20 cellular contexts compared by ENCODE assay signal in genomic region chr7:70477051-70478010, GRCh38.
DNase-seq lines count a peak whose midpoint lies in the region; ATAC-seq, FAIRE-seq and TF ChIP-seq lines count a peak whose summit lies in the region.
"Had no signal": no experiment of that assay in that cellular context is flagged by ENCODE, and none has a peak within 500 bp of the region (broad histone marks: within the 10 kb centered on the region; RNA-seq: fewer than 3 reads in every experiment).

No MANE protein-coding gene starts in this region.

- no peak overlapping the region for H3K4me3 Mint-ChIP-seq in activated naive CD8-positive, alpha-beta T cell treated with anti-CD3 and anti-CD28 coated beads for 36 hours
- H3K4me3 Mint-ChIP-seq: CD8-positive, alpha-beta memory T cell; naive thymus-derived CD8-positive, alpha-beta T cell; WTC11 had no signal

- TF ChIP-seq CTCF in liver (IDR thresholded peaks at IDR 0.05; ENCODE audit: low read depth, low read length, missing input control) (no peak), HepG2 (CRISPR knock-in tag; IDR thresholded peaks at IDR 0.05) (no peak), psoas muscle (IDR thresholded peaks at IDR 0.05) (no peak)

- no peak overlapping the region for H3K27ac Mint-ChIP-seq in activated naive CD8-positive, alpha-beta T cell treated with anti-CD3 and anti-CD28 coated beads for 36 hours
- H3K27ac Mint-ChIP-seq: naive thymus-derived CD8-positive, alpha-beta T cell; WTC11 had no signal

- in situ Hi-C loops in HepG2 (cut with HindIII; ENCODE audit: extremely low pct_ligation_motif_present, low pct_unique_long_range_greater_than_20kb), result no loop called here

- BruUV-seq in HepG2 (replicated peaks; lab: Mats Ljungman, UMichigan), result no TSS peak

- intact Hi-C loops in HepG2 (cut with micrococcal nuclease; ENCODE audit: unreplicated experiment) (no loop called here), psoas muscle (cut with DNase I) (no loop called here)

- H3K36me3 ChIP-seq in liver (ENCODE audit: control insufficient read depth in 4 of 4, insufficient read depth in 3 of 4, low read depth in 1 of 4, low read length in 3 of 4), result no peaks in the 10 kb centered on the region
- no peaks in the 10 kb centered on the region for H3K36me3 ChIP-seq in HepG2 (replicated peaks in 1 of 2; ENCODE audit: control insufficient read depth in 1 of 2, insufficient read depth in 2 of 2, low read length in 2 of 2)
- H3K36me3 ChIP-seq in psoas muscle (ENCODE audit: insufficient read depth in 1 of 2, low read depth in 1 of 2), result no peaks in the 10 kb centered on the region
- H3K36me3 ChIP-seq: adrenal gland had no signal

- no peak overlapping the region for H3K4me3 ChIP-seq in liver (ENCODE audit: low read depth in 1 of 3, low read length in 3 of 3)
- H3K4me3 ChIP-seq in HepG2 (replicated peaks in 1 of 3; ENCODE audit: insufficient read depth in 1 of 3, low read depth in 2 of 3, low read length in 3 of 3), result no peak overlapping the region
- H3K4me3 ChIP-seq in psoas muscle, result no peak overlapping the region
- H3K4me3 ChIP-seq: adrenal gland, coronary artery had no signal

- no peaks in the 10 kb centered on the region for H3K27me3 Mint-ChIP-seq in activated naive CD8-positive, alpha-beta T cell treated with anti-CD3 and anti-CD28 coated beads for 36 hours

- TF ChIP-seq RAD21 in liver (IDR thresholded peaks at IDR 0.05) (peak in 1 of 2 donors; percentile 7), HepG2 (CRISPR knock-in tag; IDR thresholded peaks at IDR 0.05) (no peak)

- no peaks in the 10 kb centered on the region for H3K79me2 ChIP-seq in HepG2 (ENCODE audit: insufficient read depth, low read length)

- H3K27me3 ChIP-seq in liver (ENCODE audit: control insufficient read depth in 4 of 4, insufficient read depth in 4 of 4, low read length in 3 of 4) (no peaks in the 10 kb centered on the region), HepG2 (ENCODE audit: control insufficient read depth in 1 of 2, insufficient read depth in 2 of 2, low read length in 2 of 2) (no peaks in the 10 kb centered on the region), psoas muscle (ENCODE audit: insufficient read depth in 3 of 3, low read length in 2 of 3) (no peaks in the 10 kb centered on the region)
- H3K27me3 ChIP-seq: adrenal gland had no signal

- no peak overlapping the region for H3K9ac ChIP-seq in liver (ENCODE audit: low read depth in 1 of 2, low read length in 2 of 2)
- H3K9ac ChIP-seq in HepG2 (ENCODE audit: insufficient read depth, low read depth, low read length), result no peak overlapping the region

- no peak overlapping the region for H3K4me2 ChIP-seq in HepG2 (ENCODE audit: low read depth, low read length)

- H4K20me1 ChIP-seq in HepG2 (ENCODE audit: insufficient read depth, low read length), result no peaks in the 10 kb centered on the region

- H3K9me3 ChIP-seq in liver (ENCODE audit: control insufficient read depth in 4 of 4, low read length in 3 of 4) (no peaks in the 10 kb centered on the region), HepG2 (ENCODE audit: low read length) (no peaks in the 10 kb centered on the region), psoas muscle (no peaks in the 10 kb centered on the region)
- H3K9me3 ChIP-seq: adrenal gland had no signal

- no peak for DNase-seq in HepG2 (ENCODE audit: low spot score)
- DNase-seq in astrocyte of the hippocampus (ENCODE audit: low read depth, low spot score), result peak; percentile 86
- peak; percentile 74 for DNase-seq in kidney tubule cell (ENCODE audit: low spot score)
- DNase-seq in putamen (ENCODE audit: low spot score), result no peak
- no peak for DNase-seq in activated naive CD8-positive, alpha-beta T cell treated with anti-CD3 and anti-CD28 coated beads for 36 hours
- no peak for DNase-seq in psoas muscle
- DNase-seq: ACHN; CD8-positive, alpha-beta memory T cell; EL; glutamatergic neuron; IMR-90; naive thymus-derived CD8-positive, alpha-beta T cell; NCI-H774; retina had no signal

- CTCF ChIA-PET in HepG2 (lab: Yijun Ruan, JAX; ENCODE audit: low intra/inter-chr PET ratio, low total read pairs), result no interaction called here

- no peak for TF ChIP-seq POLR2A in HepG2 (IDR thresholded peaks at IDR 0.05; ENCODE audit: insufficient read depth in 1 of 2, low read depth in 2 of 2, low read length in 2 of 2)

- H3K4me1 ChIP-seq in liver (ENCODE audit: control insufficient read depth in 4 of 4, insufficient read depth in 4 of 4, low read length in 3 of 4) (peaks cover 6 to 44% (median 36%) of the 10 kb centered on the region in 4 donors), HepG2 (ENCODE audit: insufficient read depth, low read length) (no peaks in the 10 kb centered on the region), psoas muscle (no peaks in the 10 kb centered on the region)

- peak overlapping the region in 1 of 2 donors; percentile 48 for H3K27ac ChIP-seq in liver (ENCODE audit: low read depth in 1 of 2, low read length in 2 of 2)
- H3K27ac ChIP-seq in HepG2 (ENCODE audit: extremely low read length, insufficient read depth, low read length), result no peak overlapping the region
- no peak overlapping the region for H3K27ac ChIP-seq in psoas muscle
- H3K27ac ChIP-seq: adrenal gland, coronary artery, epithelial cell of prostate had no signal

- TF ChIP-seq EP300 in HepG2 (IDR thresholded peaks at IDR 0.05; ENCODE audit: low read depth in 2 of 2, low read length in 2 of 2), result no peak
- no peak for TF ChIP-seq EP300 in HepG2 (CRISPR knock-in tag; IDR thresholded peaks at IDR 0.05; ENCODE audit: borderline replicate concordance)

- no peak overlapping the region for H2AFZ ChIP-seq in HepG2 (ENCODE audit: low read length)

- no peaks in the 10 kb centered on the region for H3K36me3 Mint-ChIP-seq in activated naive CD8-positive, alpha-beta T cell treated with anti-CD3 and anti-CD28 coated beads for 36 hours
- H3K36me3 Mint-ChIP-seq: CD8-positive, alpha-beta memory T cell; naive thymus-derived CD8-positive, alpha-beta T cell; WTC11 had no signal

- FAIRE-seq in HepG2 (lab: Jason Lieb, UNC), result no peak

- WGBS in liver, result 37% methylated on average over 7 of the region's 7 CpGs
- WGBS in HepG2 (ENCODE audit: low lambda C conversion rate), result 1% methylated on average over 7 of the region's 7 CpGs
- WGBS in psoas muscle, 3 donors, result 64 to 82% (median 66%) methylated on average over 7 of the region's 7 CpGs

- H3K4me1 Mint-ChIP-seq in activated naive CD8-positive, alpha-beta T cell treated with anti-CD3 and anti-CD28 coated beads for 36 hours, result no peaks in the 10 kb centered on the region
- H3K4me1 Mint-ChIP-seq: CD8-positive, alpha-beta memory T cell; naive thymus-derived CD8-positive, alpha-beta T cell; WTC11 had no signal

- no peak for ATAC-seq in HepG2
- ATAC-seq in GM18519 (IDR thresholded peaks at IDR 0.05; ENCODE audit: low FRiP score, unreplicated experiment), result no peak
- ATAC-seq in psoas muscle, result no peak
- ATAC-seq: naive thymus-derived CD8-positive, alpha-beta T cell; WTC11 had no signal

- POLR2A ChIA-PET in HepG2 (lab: Yijun Ruan, JAX), result no interaction called here

- H3K9me3 Mint-ChIP-seq in activated naive CD8-positive, alpha-beta T cell treated with anti-CD3 and anti-CD28 coated beads for 36 hours, result no peaks in the 10 kb centered on the region
- H3K9me3 Mint-ChIP-seq: naive thymus-derived CD8-positive, alpha-beta T cell; WTC11 had no signal

TF ChIP-seq in liver, 16 proteins besides CTCF, POLR2A, EP300 and RAD21:
- TF ChIP-seq RXRA (IDR thresholded peaks at IDR 0.05), result peak; percentile 40 to 66
- peak; percentile 12 for TF ChIP-seq YY1 (IDR thresholded peaks at IDR 0.05)
- TF ChIP-seq HNF4A (conservative IDR thresholded peaks at IDR 0.05), result peak; percentile 71 to 89
- no peak for TF ChIP-seq EGR1 (IDR thresholded peaks at IDR 0.05; ENCODE audit: low read depth in 2 of 2)
- TF ChIP-seq, protein P1, sequence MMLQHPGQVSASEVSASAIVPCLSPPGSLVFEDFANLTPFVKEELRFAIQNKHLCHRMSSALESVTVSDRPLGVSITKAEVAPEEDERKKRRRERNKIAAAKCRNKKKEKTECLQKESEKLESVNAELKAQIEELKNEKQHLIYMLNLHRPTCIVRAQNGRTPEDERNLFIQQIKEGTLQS (IDR thresholded peaks at IDR 0.05), result no peak
- TF ChIP-seq HNF4G (IDR thresholded peaks at IDR 0.05), result peak; percentile 40
- no peak for TF ChIP-seq NR2F2 (IDR thresholded peaks at IDR 0.05)
- TF ChIP-seq SP1 (IDR thresholded peaks at IDR 0.05), result peak; percentile 20
- no peak for TF ChIP-seq TAF1 (conservative IDR thresholded peaks at IDR 0.05)
- no peak for TF ChIP-seq FOXA1 (IDR thresholded peaks at IDR 0.05)

TF ChIP-seq in HepG2, 621 proteins besides CTCF, POLR2A, EP300 and RAD21:
- TF ChIP-seq SP140L (CRISPR knock-in tag; IDR thresholded peaks at IDR 0.05; ENCODE audit: borderline replicate concordance), result no peak
- TF ChIP-seq HIVEP1 (CRISPR knock-in tag; IDR thresholded peaks at IDR 0.05), result no peak
- TF ChIP-seq MTF2 (CRISPR knock-in tag; IDR thresholded peaks at IDR 0.05; ENCODE audit: borderline replicate concordance), result no peak
- no peak for TF ChIP-seq FOXO1 (CRISPR knock-in tag; IDR thresholded peaks at IDR 0.05)
- TF ChIP-seq KLF9 (CRISPR knock-in tag; IDR thresholded peaks at IDR 0.05; ENCODE audit: low read depth), result no peak
- TF ChIP-seq PPARG (CRISPR knock-in tag; conservative IDR thresholded peaks at IDR 0.05), result no peak
- no peak for TF ChIP-seq ZSCAN21 (CRISPR knock-in tag; IDR thresholded peaks at IDR 0.05; ENCODE audit: borderline replicate concordance)
- TF ChIP-seq HNF4A (CRISPR knock-in tag; IDR thresholded peaks at IDR 0.05), result no peak
- TF ChIP-seq DNMT1 (CRISPR knock-in tag; IDR thresholded peaks at IDR 0.05), result no peak
- no peak for TF ChIP-seq SIX1 (CRISPR knock-in tag; IDR thresholded peaks at IDR 0.05; ENCODE audit: borderline replicate concordance)

Comparison
In these comparisons a context has a peak if more than half of its experiments do, and no peak if none do; other contexts are left out.
1. DNase-seq: peak in astrocyte of the hippocampus (single experiment) and kidney tubule cell (single experiment); none in HepG2 (single experiment), putamen (single experiment), activated naive CD8-positive, alpha-beta T cell treated with anti-CD3 and anti-CD28 coated beads for 36 hours (single experiment) and psoas muscle (0 of 2).